ENCODE assay signal across 16 cellular contexts in genomic region chr14:57617510-57617909, GRCh38.
"Had no signal": no experiment of that assay in that cellular context is flagged by ENCODE, and none has a peak within 500 bp of the region (broad histone marks: within the 10 kb centered on the region; RNA-seq: fewer than 3 reads in every experiment).

No MANE protein-coding gene starts in this region.

- DNase-seq: activated CD4-positive, alpha-beta memory T cell treated with anti-CD3 and anti-CD28 coated beads for 36 hours; activated CD8-positive, alpha-beta memory T cell treated with anti-CD3 and anti-CD28 coated beads, Interleukin-2, amount 50 U/mL, for 4 hours; activated naive CD8-positive, alpha-beta T cell treated with anti-CD3 and anti-CD28 coated beads, Interleukin-2, amount 10 ng/mL, durations not matched to agents 7 days and 5 days; activated T-cell treated with anti-CD3 and anti-CD28 coated beads, Interleukin-2, amount 50 U/mL, for 72 hours; anterior cingulate cortex; dermis blood vessel endothelial cell; hypothalamus; midbrain; spleen; stimulated activated CD4-positive, alpha-beta T cell treated with anti-CD3 and anti-CD28 coated beads, Interleukin-1b, Interleukin-23, amount 100 ng/mL, for 48 hours; T1000; tibial artery had no signal

- H3K9me3 ChIP-seq: neutrophil had no signal

- H3K36me3 ChIP-seq: breast epithelium, neutrophil, spleen, tibial artery had no signal

- H3K4me3 ChIP-seq: breast epithelium, spleen, tibial artery had no signal

- H3K27ac ChIP-seq: breast epithelium, neutrophil, spleen, tibial artery had no signal

- H3K4me1 ChIP-seq: breast epithelium, spleen, tibial artery had no signal

- ATAC-seq: activated T-cell treated with anti-CD3 and anti-CD28 coated beads, Interleukin-2, amount 50 U/mL, for 72 hours; sciatic nerve; stimulated activated memory B cell treated with anti-CD40 and anti-IgM and Interleukin-4, amounts not matched to agents 10 μg/mL and 1 μg/mL and 100 μg/mL, for 72 hours had no signal

- H3K27me3 ChIP-seq: breast epithelium, neutrophil, tibial artery had no signal
